25 cellular contexts compared by ENCODE assay signal in genomic region chr13:31221057-31221456, GRCh38.
"Had no signal": no experiment of that assay in that cellular context is flagged by ENCODE, and none has a peak within 500 bp of the region (broad histone marks: within the 10 kb centered on the region; RNA-seq: fewer than 3 reads in every experiment).

No MANE protein-coding gene starts in this region.

- H3K27ac ChIP-seq: brain microvascular endothelial cell, cardiac muscle cell, KMS-11, Peyer's patch, SJCRH30, VCaP had no signal

- H3K4me2 ChIP-seq: KMS-11, SK-N-SH had no signal

- H3K9me3 Mint-ChIP-seq: activated CD4-positive, alpha-beta memory T cell treated with anti-CD3 and anti-CD28 coated beads for 36 hours; activated CD4-positive, alpha-beta T cell treated with anti-CD3 and anti-CD28 coated beads, Interleukin-2, amount 10 ng/mL, durations not matched to agents 7 days and 5 days; activated naive CD4-positive, alpha-beta T cell treated with anti-CD3 and anti-CD28 coated beads for 36 hours; activated T-helper 17 cell treated with anti-CD3 and anti-CD28 coated beads, Interleukin-2, amount 50 U/mL, for 72 hours had no signal

- H3K9ac ChIP-seq: KMS-11, SK-N-SH had no signal

- H3K27me3 Mint-ChIP-seq: activated CD4-positive, alpha-beta memory T cell treated with anti-CD3 and anti-CD28 coated beads for 36 hours; activated CD4-positive, alpha-beta T cell treated with anti-CD3 and anti-CD28 coated beads, Interleukin-2, amount 10 ng/mL, durations not matched to agents 7 days and 5 days; activated naive CD8-positive, alpha-beta T cell; activated T-helper 17 cell treated with anti-CD3 and anti-CD28 coated beads, Interleukin-2, amount 50 U/mL, for 72 hours had no signal

- H3K27ac Mint-ChIP-seq: activated CD4-positive, alpha-beta memory T cell treated with anti-CD3 and anti-CD28 coated beads for 36 hours; activated CD4-positive, alpha-beta T cell treated with anti-CD3 and anti-CD28 coated beads, Interleukin-2, amount 10 ng/mL, durations not matched to agents 7 days and 5 days; activated naive CD4-positive, alpha-beta T cell treated with anti-CD3 and anti-CD28 coated beads for 36 hours; activated naive CD8-positive, alpha-beta T cell; activated T-helper 17 cell treated with anti-CD3 and anti-CD28 coated beads, Interleukin-2, amount 50 U/mL, for 72 hours had no signal

- H3K4me1 ChIP-seq: Peyer's patch, SJCRH30 had no signal

- H3K4me3 Mint-ChIP-seq: activated CD4-positive, alpha-beta memory T cell treated with anti-CD3 and anti-CD28 coated beads for 36 hours; activated CD4-positive, alpha-beta T cell treated with anti-CD3 and anti-CD28 coated beads, Interleukin-2, amount 10 ng/mL, durations not matched to agents 7 days and 5 days; activated naive CD4-positive, alpha-beta T cell treated with anti-CD3 and anti-CD28 coated beads for 36 hours; activated naive CD8-positive, alpha-beta T cell; activated T-helper 17 cell treated with anti-CD3 and anti-CD28 coated beads, Interleukin-2, amount 50 U/mL, for 72 hours had no signal

- H3K36me3 ChIP-seq: brain microvascular endothelial cell, cardiac muscle cell, Peyer's patch, SJCRH30 had no signal

- H3K27me3 ChIP-seq: brain microvascular endothelial cell, cardiac muscle cell, Peyer's patch, SJCRH30 had no signal

- H3K4me1 Mint-ChIP-seq: activated CD4-positive, alpha-beta T cell treated with anti-CD3 and anti-CD28 coated beads, Interleukin-2, amount 10 ng/mL, durations not matched to agents 7 days and 5 days; activated T-helper 17 cell treated with anti-CD3 and anti-CD28 coated beads, Interleukin-2, amount 50 U/mL, for 72 hours had no signal

- H3K4me3 ChIP-seq: cardiac muscle cell, Peyer's patch, SJCRH30 had no signal

- H3K9me3 ChIP-seq: Peyer's patch, SJCRH30, SK-N-SH had no signal

- DNase-seq: activated CD4-positive, alpha-beta memory T cell treated with anti-CD3 and anti-CD28 coated beads for 36 hours; activated CD4-positive, alpha-beta T cell treated with anti-CD3 and anti-CD28 coated beads, Interleukin-2, amount 10 ng/mL, durations not matched to agents 7 days and 5 days; activated CD4-positive, CD25-positive, alpha-beta regulatory T cell; activated CD8-positive, alpha-beta memory T cell treated with anti-CD3 and anti-CD28 coated beads for 24 hours; activated gamma-delta T cell; activated naive CD4-positive, alpha-beta T cell treated with anti-CD3 and anti-CD28 coated beads for 36 hours; activated T-cell treated with anti-CD3 and anti-CD28 coated beads, Interleukin-2, amount 50 U/mL, for 48 hours; brain microvascular endothelial cell; NCI-H1105 treated with DMSO at 0.1 percent for 48 hours; NCI-H146; NCI-H187 treated with DMSO at 0.1 percent for 48 hours; NCI-H2081 treated with DMSO at 0.1 percent for 48 hours; NCI-H2171; NCI-H526 treated with DMSO at 0.1 percent for 48 hours; NCI-H82; OCI-M1; Peyer's patch; SJCRH30; SK-N-SH; T-helper 1 cell had no signal
